21 cellular contexts compared by ENCODE assay signal in genomic region chr12:2765608-2766007, GRCh38. TPM values are rescaled to one million over a fixed set of nuclear protein-coding genes. Genes with fewer than 3 reads are reported as not detected.
DNase-seq lines count a peak whose midpoint lies in the region; FAIRE-seq and TF ChIP-seq lines count a peak whose summit lies in the region.
"Had no signal": no experiment of that assay in that cellular context is flagged by ENCODE, and none has a peak within 500 bp of the region (broad histone marks: within the 10 kb centered on the region; RNA-seq: fewer than 3 reads in every experiment).

No MANE protein-coding gene starts in this region.

- no peak overlapping the region for H4K91ac ChIP-seq in H1 (replicated peaks; ENCODE audit: insufficient read length, low read length)

- no peak overlapping the region for H3K14ac ChIP-seq in H1 (ENCODE audit: insufficient read length)

- no peak overlapping the region for H3K4me2 ChIP-seq in H1 (ENCODE audit: insufficient read depth in 1 of 2, low read depth in 2 of 2, low read length in 2 of 2)
- H3K4me2 ChIP-seq: BLaER1 had no signal

- no peak overlapping the region for H4K8ac ChIP-seq in H1 (ENCODE audit: extremely low read depth, insufficient read depth, low read length)

- H3K27me3 ChIP-seq in H1 (replicated peaks in 1 of 4; ENCODE audit: control insufficient read depth in 3 of 4, extremely low read depth in 1 of 4, insufficient read depth in 3 of 4, low read length in 3 of 4) = peaks cover 0 to 1% (median 0%) of the 10 kb centered on the region in 4 experiments; a peak in 1 of 7 replicates
- H3K27me3 ChIP-seq: BLaER1 had no signal

- TF ChIP-seq POLR2A in H1 (IDR thresholded peaks at IDR 0.05; ENCODE audit: control extremely low read depth in 1 of 2, low read depth in 2 of 2, low read length in 2 of 2) = no peak

- no peaks in the 10 kb centered on the region for H3K23me2 ChIP-seq in H1 (ENCODE audit: low read depth, low read length)

- peaks cover 3% of the 10 kb centered on the region for H3K9me3 Mint-ChIP-seq in glutamatergic neuron (ENCODE audit: unreplicated experiment)
- H3K9me3 Mint-ChIP-seq: CD4-positive, alpha-beta T cell; CD8-positive, alpha-beta memory T cell had no signal

- H2BK15ac ChIP-seq in H1 (ENCODE audit: low read length) = no peak overlapping the region

- H3K27me3 Mint-ChIP-seq in glutamatergic neuron (ENCODE audit: unreplicated experiment) = peaks cover 1% of the 10 kb centered on the region
- H3K27me3 Mint-ChIP-seq: B cell; CD4-positive, alpha-beta T cell had no signal

- H2BK120ac ChIP-seq in H1 (replicated peaks; ENCODE audit: low read depth, low read length) = no peak overlapping the region

- no peaks in the 10 kb centered on the region for H3K36me3 ChIP-seq in H1 (ENCODE audit: control insufficient read depth in 2 of 4, insufficient read depth in 4 of 4, low read length in 3 of 4)
- H3K36me3 ChIP-seq: BLaER1, HAP-1 had no signal

- peaks cover 3% of the 10 kb centered on the region for H3K36me3 Mint-ChIP-seq in glutamatergic neuron (ENCODE audit: unreplicated experiment)
- H3K36me3 Mint-ChIP-seq: CD14-positive monocyte had no signal

- H4K5ac ChIP-seq in H1 (ENCODE audit: insufficient read length, low read depth, low read length) = no peak overlapping the region

- no peak overlapping the region for H3K27ac Mint-ChIP-seq in glutamatergic neuron (ENCODE audit: unreplicated experiment)
- H3K27ac Mint-ChIP-seq: B cell; CD14-positive monocyte; CD4-positive, alpha-beta T cell; HFFc6 had no signal

- H2BK12ac ChIP-seq in H1 (ENCODE audit: low read depth, low read length) = no peak overlapping the region

- TF ChIP-seq EP300 in H1 (IDR thresholded peaks at IDR 0.05; ENCODE audit: borderline replicate concordance in 1 of 2, low read depth in 2 of 2, low read length in 2 of 2) = no peak

- no peak overlapping the region for H2BK5ac ChIP-seq in H1 (ENCODE audit: low read depth, low read length)

- in situ Hi-C loops in G401 (cut with HindIII; ENCODE audit: low sequenced_read_pairs) = no loop called here

- no peaks in the 10 kb centered on the region for H3K9me3 ChIP-seq in H1 (ENCODE audit: insufficient read depth in 2 of 2, low read depth in 1 of 2, low read length in 1 of 2)
- H3K9me3 ChIP-seq: BLaER1, HAP-1 had no signal

- no peak overlapping the region for H3K23ac ChIP-seq in H1 (ENCODE audit: insufficient read length)

- 0 out of 2 replicates have a peak overlapping the region, but pooled peaks have one; percentile 35 for H2BK20ac ChIP-seq in H1 (ENCODE audit: low read length)

- no peak for FAIRE-seq in H1 (lab: Jason Lieb, UNC)
- FAIRE-seq: A204.1, D721Med, GM12891, GM18507 had no signal

- H3K56ac ChIP-seq in H1 (replicated peaks; ENCODE audit: insufficient read length, low read depth, low read length) = no peak overlapping the region

- no peak for TF ChIP-seq RAD21 in H1 (IDR thresholded peaks at IDR 0.05 in 1 of 2, conservative IDR thresholded peaks at IDR 0.05 in 1 of 2; ENCODE audit: low read depth in 2 of 2, low read length in 2 of 2)

- TF ChIP-seq CTCF in C4-2B (conservative IDR thresholded peaks at IDR 0.05) (no peak), VCaP (conservative IDR thresholded peaks at IDR 0.05) (no peak), H1 (IDR thresholded peaks at IDR 0.05; ENCODE audit: control extremely low read depth in 1 of 3, insufficient read depth in 1 of 3, low read depth in 1 of 3, low read length in 3 of 3) (no peak), glutamatergic neuron (IDR thresholded peaks at IDR 0.05; ENCODE audit: partially characterized antibody, unreplicated experiment) (no peak)

- no peak overlapping the region for H3K4ac ChIP-seq in H1 (replicated peaks; ENCODE audit: insufficient read length, low read depth, low read length)

- peak overlapping the region; percentile 81 for H3K27ac ChIP-seq in C4-2B
- peak overlapping the region; percentile 97 for H3K27ac ChIP-seq in VCaP
- no peak overlapping the region for H3K27ac ChIP-seq in H1 (ENCODE audit: low read depth, low read length)
- H3K27ac ChIP-seq: BLaER1 had no signal

- H2AFZ ChIP-seq in H1 (ENCODE audit: low read length) = no peak overlapping the region

- no peaks in the 10 kb centered on the region for H3K4me1 Mint-ChIP-seq in glutamatergic neuron (ENCODE audit: low read depth, unreplicated experiment)
- H3K4me1 Mint-ChIP-seq: B cell, CD14-positive monocyte had no signal

- CTCF ChIA-PET in H1 (lab: Charles Lee; ENCODE audit: partially characterized antibody) = interaction anchor here (1.6 to 2.7 kb wide), 2 partner anchors 19 to 75 kb away, joined by 5 to 19 read pairs; no protein-coding TSS in a partner anchor

- H3K4me3 Mint-ChIP-seq in glutamatergic neuron (ENCODE audit: unreplicated experiment) = no peak overlapping the region
- H3K4me3 Mint-ChIP-seq: B cell; CD14-positive monocyte; CD4-positive, alpha-beta T cell; CD8-positive, alpha-beta memory T cell; HFFc6 had no signal

- H3K79me1 ChIP-seq in H1 (ENCODE audit: low read depth, low read length) = no peaks in the 10 kb centered on the region

- WGBS in H1 (ENCODE audit: extremely low coverage in 1 of 2, insufficient coverage in 1 of 2, insufficient read length in 1 of 2, insufficient replicate concordance in 2 of 2, low coverage in 1 of 2, low lambda C conversion rate in 2 of 2, missing lambda C conversion rate in 1 of 2), 2 experiments = 79% methylated on average over 6 of the region's 6 CpGs; no CpG with 5 or more reads in 1 of the 2 experiments

- H3K4me1 ChIP-seq in H1 (replicated peaks in 1 of 4; ENCODE audit: control insufficient read depth in 3 of 4, insufficient read depth in 4 of 4, low read length in 3 of 4) = no peaks in the 10 kb centered on the region; a peak in 1 of 7 replicates
- H3K4me1 ChIP-seq: BLaER1, HAP-1 had no signal

- H3K18ac ChIP-seq in H1 (ENCODE audit: extremely low read depth, low read length) = no peak overlapping the region; the same call in 1 of the 2 replicates

- H2AK5ac ChIP-seq in H1 (ENCODE audit: low read depth, low read length) = no peak overlapping the region

- H3K9ac ChIP-seq in H1 (replicated peaks in 1 of 4; ENCODE audit: extremely low read depth in 1 of 4, low read depth in 3 of 4, low read length in 3 of 4) = no peak overlapping the region
- H3K9ac ChIP-seq: BLaER1 had no signal

- POLR2A ChIA-PET in H1 (lab: Charles Lee; ENCODE audit: partially characterized antibody) = interaction anchor here (1.1 to 1.2 kb wide), 2 partner anchors 14 kb away, joined by 4 to 5 read pairs; no protein-coding TSS in a partner anchor

- H4K20me1 ChIP-seq in H1 (replicated peaks in 1 of 2; ENCODE audit: control insufficient read depth in 1 of 2, insufficient read depth in 2 of 2, low read length in 2 of 2) = peaks cover 0 to 3% of the 10 kb centered on the region in 2 experiments
- H4K20me1 ChIP-seq: BLaER1 had no signal

- no peaks in the 10 kb centered on the region for H3K79me2 ChIP-seq in H1 (ENCODE audit: control insufficient read depth in 1 of 2, insufficient read depth in 2 of 2, low read length in 2 of 2)

- no peak overlapping the region for H3K4me3 ChIP-seq in H1 (ENCODE audit: extremely low read depth in 1 of 4, insufficient read depth in 2 of 4, low read depth in 3 of 4, low read length in 4 of 4)
- H3K4me3 ChIP-seq: BLaER1, HAP-1 had no signal

- no peak for DNase-seq in H1 (ENCODE audit: low read depth in 1 of 2, low spot score in 2 of 2)
- no peak for DNase-seq in SHP77 treated with DMSO at 0.1 percent for 48 hours (lab: John Stamatoyannopoulos, UW)
- DNase-seq in G401 (ENCODE audit: low spot score) = no peak
- no peak for DNase-seq in glutamatergic neuron
- DNase-seq: CD4-positive, alpha-beta T cell; CD8-positive, alpha-beta memory T cell; DMS 273 treated with DMSO at 0.1 percent for 48 hours; DMS79; EL; GF-D8; HFFc6 had no signal

TF ChIP-seq in H1, 55 proteins besides CTCF, POLR2A, EP300 and RAD21:
- no peak for TF ChIP-seq MAX (IDR thresholded peaks at IDR 0.05)

RNA-seq across cellular contexts. Expression of gene FKBP4, which starts 29.2 kb away (rescaled TPM):
- total RNA-seq in H1 (2021; fragmentation: NEBNext Ultra II Directional; extraction: Animal tissue kit (Norgen Biotek cat#: 25700)) = 227 and 243 TPM in 2 replicates
- 72.6 and 82.0 TPM in 2 replicates for polyA plus RNA-seq in H1 (2011; rRNA removed)
- polyA plus RNA-seq in H1 (2011; cell fraction: cytosol; rRNA removed) = 106 TPM
- polyA plus RNA-seq in H1 (2011; cell fraction: nucleus; rRNA removed) = 112 TPM
- polyA plus RNA-seq in H1 (2012, experiment 1 of 2) = 158 to 191 TPM (median 164 TPM) in 4 replicates
- polyA plus RNA-seq in H1 (2012, experiment 2 of 2) = 169 TPM
- polyA plus RNA-seq in H1 (2013, experiment 1 of 2) = 116 TPM
- polyA plus RNA-seq in H1 (2013, experiment 2 of 2) = 114 TPM
- polyA minus RNA-seq in H1 (2011; rRNA and poly(A)+ RNA removed) = 119 and 142 TPM in 2 replicates
- 99.8 TPM for polyA minus RNA-seq in H1 (2011; cell fraction: cytosol; rRNA and poly(A)+ RNA removed)
- 91.1 TPM for polyA minus RNA-seq in H1 (2011; cell fraction: nucleus; rRNA and poly(A)+ RNA removed)
- 95.0 and 137 TPM in 2 replicates for total RNA-seq in G401 (2014; rRNA removed; shearing (Covaris generic))
- total RNA-seq in glutamatergic neuron (ENCODE audit: unreplicated experiment) = 57.5 TPM

RNA-seq across cellular contexts. Expression of gene ITFG2, which starts 46.9 kb away (rescaled TPM):
- total RNA-seq in H1 (2021; fragmentation: NEBNext Ultra II Directional; extraction: Animal tissue kit (Norgen Biotek cat#: 25700)) = 22.9 and 23.0 TPM in 2 replicates
- polyA plus RNA-seq in H1 (2011; rRNA removed) = 15.0 and 20.8 TPM in 2 replicates
- polyA plus RNA-seq in H1 (2011; cell fraction: cytosol; rRNA removed) = 21.5 TPM
- 47.7 TPM for polyA plus RNA-seq in H1 (2011; cell fraction: nucleus; rRNA removed)
- polyA plus RNA-seq in H1 (2012, experiment 1 of 2) = 39.0 to 45.0 TPM (median 40.5 TPM) in 4 replicates
- 16.1 TPM for polyA plus RNA-seq in H1 (2012, experiment 2 of 2)
- 12.1 TPM for polyA plus RNA-seq in H1 (2013, experiment 1 of 2)
- polyA plus RNA-seq in H1 (2013, experiment 2 of 2) = 10.8 TPM
- polyA minus RNA-seq in H1 (2011; rRNA and poly(A)+ RNA removed) = 35.9 and 37.4 TPM in 2 replicates
- 17.5 TPM for polyA minus RNA-seq in H1 (2011; cell fraction: cytosol; rRNA and poly(A)+ RNA removed)
- polyA minus RNA-seq in H1 (2011; cell fraction: nucleus; rRNA and poly(A)+ RNA removed) = 38.8 TPM
- 6.4 and 27.3 TPM in 2 replicates for total RNA-seq in G401 (2014; rRNA removed; shearing (Covaris generic))
- 37.4 TPM for total RNA-seq in glutamatergic neuron (ENCODE audit: unreplicated experiment)
